ENCODE assay signal across 9 cellular contexts in genomic region chrX:18617351-18617750, GRCh38. TPM values are rescaled to one million over a fixed set of nuclear protein-coding genes. Genes with fewer than 3 reads are reported as not detected.
DNase-seq lines count a peak whose midpoint lies in the region; ATAC-seq, FAIRE-seq and TF ChIP-seq lines count a peak whose summit lies in the region.
"Had no signal": no experiment of that assay in that cellular context is flagged by ENCODE, and none has a peak within 500 bp of the region (broad histone marks: within the 10 kb centered on the region; RNA-seq: fewer than 3 reads in every experiment).

No MANE protein-coding gene starts in this region.

- no peak overlapping the region for H3K4me2 ChIP-seq in endothelial cell of umbilical vein (ENCODE audit: insufficient read depth, low read length)

- H3K27ac Mint-ChIP-seq in nephron (peak overlapping the region; percentile 52 to 70 (median 56)), immature natural killer cell (no peak overlapping the region)

- no TSS peak for BruUV-seq in endothelial cell of umbilical vein (replicated peaks; lab: Mats Ljungman, UMichigan)

- H3K36me3 Mint-ChIP-seq in nephron (ENCODE audit: low read depth) (peaks cover 4% of the 10 kb centered on the region), immature natural killer cell (peaks cover 3 to 13% (median 6%) of the 10 kb centered on the region in 3 donors)

- no peak overlapping the region for H3K4me3 Mint-ChIP-seq in nephron
- no peak overlapping the region for H3K4me3 Mint-ChIP-seq in immature natural killer cell

- no peak overlapping the region for H3K27ac ChIP-seq in endothelial cell of umbilical vein (ENCODE audit: insufficient read depth, low read depth, low read length)

- TF ChIP-seq CTCF in endothelial cell of umbilical vein (IDR thresholded peaks at IDR 0.05; ENCODE audit: extremely low read depth in 1 of 2, insufficient read depth in 1 of 2, low read depth in 1 of 2, low read length in 2 of 2): no peak
- no peak for TF ChIP-seq CTCF in nephron (IDR thresholded peaks at IDR 0.05; ENCODE audit: unreplicated experiment in 3 of 3)

- H3K27me3 Mint-ChIP-seq in nephron (ENCODE audit: low read depth) (no peaks in the 10 kb centered on the region), immature natural killer cell (ENCODE audit: low read depth in 3 of 3) (peaks cover 0 to 3% (median 0%) of the 10 kb centered on the region in 3 donors)

- ATAC-seq in HG02885 (IDR thresholded peaks at IDR 0.05; ENCODE audit: poor library complexity, unreplicated experiment) (no peak), GM21576 (IDR thresholded peaks at IDR 0.05; ENCODE audit: unreplicated experiment) (no peak), HG03460 (IDR thresholded peaks at IDR 0.05; ENCODE audit: unreplicated experiment) (no peak)

- H3K4me1 Mint-ChIP-seq in nephron (peaks cover 5% of the 10 kb centered on the region), immature natural killer cell (peaks cover 0 to 4% of the 10 kb centered on the region in 2 donors)

- dilution Hi-C loops in endothelial cell of umbilical vein (cut with MboI; ENCODE audit: extremely low pct_ligation_motif_present, low sequenced_read_pairs): no loop called here

- intact Hi-C loops in endothelial cell of umbilical vein (cut with micrococcal nuclease): no loop called here

- H3K27me3 ChIP-seq in endothelial cell of umbilical vein (ENCODE audit: control insufficient read depth in 2 of 2, insufficient read depth in 2 of 2, low read length in 2 of 2): no peaks in the 10 kb centered on the region

- H3K79me2 ChIP-seq in endothelial cell of umbilical vein (ENCODE audit: control insufficient read depth, insufficient read depth, low read length): no peaks in the 10 kb centered on the region

- POLR2A ChIA-PET in endothelial cell of umbilical vein (lab: Charles Lee): no interaction called here

- peak; percentile 67 for FAIRE-seq in endothelial cell of umbilical vein (lab: Jason Lieb, UNC)

- H3K4me1 ChIP-seq in endothelial cell of umbilical vein (ENCODE audit: control insufficient read depth, extremely low read depth, insufficient read depth, low read length): peaks cover 4% of the 10 kb centered on the region

- H3K9me3 ChIP-seq in endothelial cell of umbilical vein (replicated peaks; ENCODE audit: control insufficient read depth, insufficient read depth, low read length): no peaks in the 10 kb centered on the region

- H3K9ac ChIP-seq in endothelial cell of umbilical vein (replicated peaks; ENCODE audit: extremely low read depth, insufficient read depth, low read length): no peak overlapping the region

- H2AFZ ChIP-seq in endothelial cell of umbilical vein (ENCODE audit: low read depth, low read length): no peak overlapping the region

- H3K4me3 ChIP-seq in endothelial cell of umbilical vein (replicated peaks in 1 of 3; ENCODE audit: insufficient read depth in 1 of 3, low read depth in 1 of 3, low read length in 3 of 3): no peak overlapping the region

- no peaks in the 10 kb centered on the region for H3K9me3 Mint-ChIP-seq in nephron
- H3K9me3 Mint-ChIP-seq in immature natural killer cell: no peaks in the 10 kb centered on the region

- CTCF ChIA-PET in endothelial cell of umbilical vein (lab: Charles Lee): no interaction called here

- DNase-seq in DMS53 treated with DMSO at 0.1 percent for 48 hours (lab: John Stamatoyannopoulos, UW; ENCODE audit: unreplicated experiment) (peak; percentile 49), NCI-H524 (lab: John Stamatoyannopoulos, UW) (peak; percentile 3 to 69), endothelial cell of umbilical vein (ENCODE audit: low read depth, low spot score) (peak; percentile 28), immature natural killer cell (no peak)

- no peaks in the 10 kb centered on the region for H3K9me1 ChIP-seq in endothelial cell of umbilical vein (replicated peaks; ENCODE audit: control insufficient read depth, extremely low read depth, insufficient read depth, low read length)

- no peaks in the 10 kb centered on the region for H4K20me1 ChIP-seq in endothelial cell of umbilical vein (replicated peaks; ENCODE audit: control insufficient read depth, extremely low read depth, insufficient read depth, low read length)

- H3K36me3 ChIP-seq in endothelial cell of umbilical vein (ENCODE audit: control insufficient read depth in 2 of 2, extremely low read depth in 1 of 2, insufficient read depth in 2 of 2, low read length in 2 of 2): no peaks in the 10 kb centered on the region

- no peak for TF ChIP-seq POLR2A in endothelial cell of umbilical vein (IDR thresholded peaks at IDR 0.05; ENCODE audit: low read depth, low read length)

TF ChIP-seq in endothelial cell of umbilical vein, 7 proteins besides CTCF, POLR2A, EP300 and RAD21:
- TF ChIP-seq GATA2 (IDR thresholded peaks at IDR 0.05; ENCODE audit: insufficient read depth, insufficient read length, low read depth, low read length) (no peak), FOS (IDR thresholded peaks at IDR 0.05; ENCODE audit: borderline replicate concordance, insufficient read depth, low read length) (peak; percentile 49)

RNA-seq across cellular contexts. Expression of gene RS1, which starts 54.6 kb away (rescaled TPM):
- total RNA-seq in endothelial cell of umbilical vein: not detected in 2 replicates
- polyA plus RNA-seq in endothelial cell of umbilical vein (not detected in 2 replicates), immature natural killer cell (not detected)
- polyA plus RNA-seq in endothelial cell of umbilical vein (2011; cell fraction: cytosol; rRNA removed): not detected in 2 replicates
- not detected in 2 replicates for polyA plus RNA-seq in endothelial cell of umbilical vein (2011; cell fraction: nucleus; rRNA removed)
- not detected in 2 replicates for polyA plus RNA-seq in endothelial cell of umbilical vein (2012)
- not detected in 2 replicates for polyA minus RNA-seq in endothelial cell of umbilical vein
- not detected for polyA minus RNA-seq in endothelial cell of umbilical vein (2011; cell fraction: cytosol; rRNA and poly(A)+ RNA removed)
- polyA minus RNA-seq in endothelial cell of umbilical vein (2011; cell fraction: nucleus; rRNA and poly(A)+ RNA removed): not detected in 2 replicates
- total RNA-seq: glomerular endothelial cell had no signal

Comparison
In these comparisons a context has a peak if more than half of its experiments do, and no peak if none do; other contexts are left out.
1. DNase-seq: peak in DMS53 treated with DMSO at 0.1 percent for 48 hours (single experiment), NCI-H524 (2 of 2) and endothelial cell of umbilical vein (single experiment); none in immature natural killer cell (0 of 3).
2. H3K27ac Mint-ChIP-seq: peak in nephron (3 of 3); none in immature natural killer cell (0 of 6).